18 cellular contexts compared by ENCODE assay signal in genomic region chr3:143091438-143091837, GRCh38. TPM values are rescaled to one million over a fixed set of nuclear protein-coding genes. Genes with fewer than 3 reads are reported as not detected.
DNase-seq lines count a peak whose midpoint lies in the region; ATAC-seq and TF ChIP-seq lines count a peak whose summit lies in the region.
"Had no signal": no experiment of that assay in that cellular context is flagged by ENCODE, and none has a peak within 500 bp of the region (broad histone marks: within the 10 kb centered on the region; RNA-seq: fewer than 3 reads in every experiment).

No MANE protein-coding gene starts in this region.

- H3K36me3 Mint-ChIP-seq in activated CD4-positive, alpha-beta T cell treated with anti-CD3 and anti-CD28 coated beads for 36 hours (ENCODE audit: low read depth), result no peaks in the 10 kb centered on the region
- H3K36me3 Mint-ChIP-seq: CD8-positive, alpha-beta T cell had no signal

- no peaks in the 10 kb centered on the region for H3K9me3 Mint-ChIP-seq in activated CD4-positive, alpha-beta T cell treated with anti-CD3 and anti-CD28 coated beads for 36 hours (ENCODE audit: low read depth)
- H3K9me3 Mint-ChIP-seq: CD8-positive, alpha-beta T cell; HFFc6 had no signal

- H3K4me1 ChIP-seq in thyroid gland, result peaks cover 16 to 21% of the 10 kb centered on the region in 2 donors
- H3K4me1 ChIP-seq: BLaER1 treated with 17β-estradiol and CSF1 and Interleukin-3, amounts not matched to agents 10 nM and 100 nM had no signal

- peak overlapping the region; percentile 74 to 77 (median 76) for H3K27ac ChIP-seq in thyroid gland
- H3K27ac ChIP-seq: BLaER1 treated with 17β-estradiol and CSF1 and Interleukin-3, amounts not matched to agents 10 nM and 100 nM; GM23248 had no signal

- DNase-seq in NCI-H1694 (lab: John Stamatoyannopoulos, UW) (peak; percentile 12), NCI-H1694 treated with DMSO at 0.1 percent for 48 hours (lab: John Stamatoyannopoulos, UW) (no peak), astrocyte of the hippocampus (ENCODE audit: low read depth, low spot score) (peak; percentile 16), kidney tubule cell (ENCODE audit: low spot score) (peak; percentile 5), thyroid gland (peak in 1 of 2 donors; percentile 30), NCI-H748 (lab: John Stamatoyannopoulos, UW; ENCODE audit: unreplicated experiment) (no peak), putamen (ENCODE audit: low spot score) (no peak)
- no peak for DNase-seq in activated CD4-positive, alpha-beta T cell treated with anti-CD3 and anti-CD28 coated beads for 36 hours
- DNase-seq: Calu3; CD8-positive, alpha-beta T cell; GF-D8; GM23248; HFFc6; IMR-90; KBM-7 had no signal

- no peaks in the 10 kb centered on the region for H3K27me3 ChIP-seq in thyroid gland
- H3K27me3 ChIP-seq: BLaER1 treated with 17β-estradiol and CSF1 and Interleukin-3, amounts not matched to agents 10 nM and 100 nM had no signal

- WGBS in thyroid gland, 2 donors, result 59 to 75% methylated on average over 2 of the region's 2 CpGs

- H3K36me3 ChIP-seq in thyroid gland, result no peaks in the 10 kb centered on the region
- H3K36me3 ChIP-seq: BLaER1 treated with 17β-estradiol and CSF1 and Interleukin-3, amounts not matched to agents 10 nM and 100 nM had no signal

- no peaks in the 10 kb centered on the region for H3K27me3 Mint-ChIP-seq in activated CD4-positive, alpha-beta T cell treated with anti-CD3 and anti-CD28 coated beads for 36 hours
- H3K27me3 Mint-ChIP-seq: B cell had no signal

- intact Hi-C loops in thyroid gland (cut with DNase I), result no loop called here
- intact Hi-C loops in activated CD4-positive, alpha-beta T cell treated with anti-CD3 and anti-CD28 coated beads for 36 hours (cut with DNase I, micrococcal nuclease), result no loop called here

- TF ChIP-seq CTCF in thyroid gland (IDR thresholded peaks at IDR 0.05), result no peak

- no peak overlapping the region for H3K4me3 Mint-ChIP-seq in activated CD4-positive, alpha-beta T cell treated with anti-CD3 and anti-CD28 coated beads for 36 hours
- H3K4me3 Mint-ChIP-seq: B cell; CD8-positive, alpha-beta T cell; HFFc6 had no signal

- H3K4me1 Mint-ChIP-seq in activated CD4-positive, alpha-beta T cell treated with anti-CD3 and anti-CD28 coated beads for 36 hours, result peaks cover 4% of the 10 kb centered on the region
- H3K4me1 Mint-ChIP-seq: B cell had no signal

- TF ChIP-seq POLR2A in thyroid gland (IDR thresholded peaks at IDR 0.05), result no peak

- POLR2A ChIA-PET in activated CD4-positive, alpha-beta T cell treated with anti-CD3 and anti-CD28 coated beads for 36 hours (lab: Charles Lee), result no interaction called here

- H3K4me3 ChIP-seq in thyroid gland (replicated peaks in 1 of 3), result no peak overlapping the region
- H3K4me3 ChIP-seq: BLaER1 treated with 17β-estradiol and CSF1 and Interleukin-3, amounts not matched to agents 10 nM and 100 nM; GM23248 had no signal

- no peak for ATAC-seq in activated CD4-positive, alpha-beta T cell treated with anti-CD3 and anti-CD28 coated beads for 36 hours
- ATAC-seq: CD8-positive, alpha-beta T cell; HCT116 had no signal

- CTCF ChIA-PET in activated CD4-positive, alpha-beta T cell treated with anti-CD3 and anti-CD28 coated beads for 36 hours (lab: Charles Lee), result interaction anchor here (0.6 to 1.2 kb wide), 2 partner anchors 18 to 77 kb away, joined by 3 to 5 read pairs; no protein-coding TSS in a partner anchor

- H3K9me3 ChIP-seq in thyroid gland, result no peaks in the 10 kb centered on the region

- no peak overlapping the region for H3K27ac Mint-ChIP-seq in activated CD4-positive, alpha-beta T cell treated with anti-CD3 and anti-CD28 coated beads for 36 hours
- H3K27ac Mint-ChIP-seq: B cell; CD8-positive, alpha-beta T cell; HFFc6 had no signal

RNA-seq across cellular contexts. Expression of gene CHST2, which starts 28.1 kb away (rescaled TPM):
- total RNA-seq in thyroid gland, result 10 to 100 TPM in 3 of 4 donors, 1 to 10 TPM in 1; 8.5 to 14.0 (median 12.2) TPM
- 1 to 10 TPM; 5.1 to 6.8 TPM for total RNA-seq in activated CD4-positive, alpha-beta T cell treated with anti-CD3 and anti-CD28 coated beads for 36 hours

Comparison
In these comparisons a context has a peak if more than half of its experiments do, and no peak if none do; other contexts are left out.
1. DNase-seq: peak in NCI-H1694 (single experiment), astrocyte of the hippocampus (single experiment) and kidney tubule cell (single experiment); none in NCI-H1694 treated with DMSO at 0.1 percent for 48 hours (single experiment), activated CD4-positive, alpha-beta T cell treated with anti-CD3 and anti-CD28 coated beads for 36 hours (single experiment), NCI-H748 (single experiment) and putamen (single experiment).